Comparison of ENCODE assay signal across 8 cellular contexts in genomic region chr6:291697-292505, GRCh38. TPM values are rescaled to one million over a fixed set of nuclear protein-coding genes. Genes with fewer than 3 reads are reported as not detected.
DNase-seq lines count a peak whose midpoint lies in the region; TF ChIP-seq lines count a peak whose summit lies in the region.

A gene with protein sequence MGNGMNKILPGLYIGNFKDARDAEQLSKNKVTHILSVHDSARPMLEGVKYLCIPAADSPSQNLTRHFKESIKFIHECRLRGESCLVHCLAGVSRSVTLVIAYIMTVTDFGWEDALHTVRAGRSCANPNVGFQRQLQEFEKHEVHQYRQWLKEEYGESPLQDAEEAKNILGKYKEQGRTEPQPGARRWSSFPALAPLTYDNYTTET (plus strand): TSS chr6:292487. CDS start chr6:292540, 53 bp downstream.

- peak within 1 kb of the TSS; percentile 67 for H3K4me2 ChIP-seq in trophoblast cell (ENCODE audit: low read length)

- H3K36me3 ChIP-seq in HEK293 (ENCODE audit: control insufficient read depth in 2 of 2, insufficient read depth in 1 of 2, low read length in 2 of 2) (no peaks in the 10 kb centered on the region), NT2/D1 (ENCODE audit: insufficient read depth, insufficient read length, low read length) (no peaks in the 10 kb centered on the region), trophoblast cell (ENCODE audit: control insufficient read depth in 1 of 2, insufficient read depth in 2 of 2, low read length in 2 of 2) (no peaks in the 10 kb centered on the region), transverse colon (no peaks in the 10 kb centered on the region)

- peak within 1 kb of the TSS; percentile 67 for H2AFZ ChIP-seq in trophoblast cell (ENCODE audit: insufficient read depth, low read length, poor library complexity)

- H3K4me3 ChIP-seq in HEK293 (ENCODE audit: low read depth, low read length) = peak within 1 kb of the TSS; percentile 69
- peak within 1 kb of the TSS; percentile 63 for H3K4me3 ChIP-seq in NT2/D1 (ENCODE audit: insufficient read length, low read depth)
- peak within 1 kb of the TSS; percentile 87 for H3K4me3 ChIP-seq in trophoblast cell (ENCODE audit: low read depth, low read length)
- peak within 1 kb of the TSS; percentile 57 to 62 (median 58) for H3K4me3 ChIP-seq in transverse colon

- peak within 1 kb of the TSS; percentile 39 for H3K4ac ChIP-seq in trophoblast cell (ENCODE audit: low read depth, low read length)

- POLR2A ChIA-PET in HEK293 (lab: Yijun Ruan, JAX) = no interaction called here

- H2AK5ac ChIP-seq in trophoblast cell (ENCODE audit: low read length) = peak within 1 kb of the TSS; percentile 34

- CTCF ChIA-PET in HEK293 (lab: Yijun Ruan, JAX) = no interaction called here

- peaks cover 9% of the 10 kb centered on the region for H3K79me1 ChIP-seq in trophoblast cell (ENCODE audit: low read length)

- H4K12ac ChIP-seq in trophoblast cell (ENCODE audit: low read depth, low read length) = peak within 1 kb of the TSS; percentile 82

- H2BK12ac ChIP-seq in trophoblast cell (ENCODE audit: low read length) = no peak within 1 kb of the TSS

- WGBS in trophoblast cell (ENCODE audit: extremely low coverage, insufficient coverage, insufficient read length) = no CpG with 5 or more reads among the region's 85 CpGs
- WGBS in transverse colon (ENCODE audit: low coverage in 1 of 2), 2 donors = 34% methylated on average over 76 of the region's 85 CpGs; no CpG with 5 or more reads in 1 of the 2 donors

- H3K23ac ChIP-seq in trophoblast cell (ENCODE audit: low read length) = no peak within 1 kb of the TSS

- H2BK120ac ChIP-seq in trophoblast cell (ENCODE audit: insufficient read depth, low read length, poor library complexity) = peak within 1 kb of the TSS; percentile 81

- H4K91ac ChIP-seq in trophoblast cell (ENCODE audit: low read depth, low read length) = peak within 1 kb of the TSS; percentile 93

- H2BK5ac ChIP-seq in trophoblast cell (ENCODE audit: low read depth, low read length, poor library complexity) = peak within 1 kb of the TSS; percentile 87

- TF ChIP-seq EP300 in transverse colon (IDR thresholded peaks at IDR 0.05; ENCODE audit: low read depth) = peak; percentile 39

- in situ Hi-C loops in transverse colon (cut with MboI; ENCODE audit: low pct_ligation_motif_present in 1 of 4, low pct_unique_long_range_greater_than_20kb in 1 of 4, low sequenced_read_pairs in 3 of 4) = no loop called here

- H3K4me1 ChIP-seq in HEK293 (ENCODE audit: control insufficient read depth, insufficient read depth, low read length) = peaks cover 15% of the 10 kb centered on the region
- peaks cover 6% of the 10 kb centered on the region for H3K4me1 ChIP-seq in NT2/D1 (ENCODE audit: insufficient read depth, insufficient read length)
- H3K4me1 ChIP-seq in trophoblast cell (ENCODE audit: control insufficient read depth in 1 of 2, insufficient read depth in 2 of 2, low read length in 2 of 2) = peaks cover 0 to 2% of the 10 kb centered on the region in 2 experiments
- peaks cover 8 to 37% (median 19%) of the 10 kb centered on the region in 4 donors for H3K4me1 ChIP-seq in transverse colon

- peak; percentile 71 for TF ChIP-seq POLR2A in transverse colon (IDR thresholded peaks at IDR 0.05)

- H3K9ac ChIP-seq in NT2/D1 (ENCODE audit: insufficient read length, low read depth) = peak within 1 kb of the TSS; percentile 82
- H3K9ac ChIP-seq in trophoblast cell (ENCODE audit: low read length) = peak within 1 kb of the TSS; percentile 73

- H3K79me2 ChIP-seq in trophoblast cell (ENCODE audit: control insufficient read depth, insufficient read depth, low read length, poor library complexity) = peaks cover 4% of the 10 kb centered on the region

- peak within 1 kb of the TSS; percentile 93 for H3K18ac ChIP-seq in trophoblast cell (ENCODE audit: low read length)

- H3K27ac ChIP-seq in HEK293 (ENCODE audit: extremely low read depth, low read depth, low read length) (peak within 1 kb of the TSS; percentile 90), trophoblast cell (ENCODE audit: low read depth, low read length) (peak within 1 kb of the TSS; percentile 91), transverse colon (peak within 1 kb of the TSS; percentile 96 to 98 (median 97))

- peak within 1 kb of the TSS; percentile 93 for H4K8ac ChIP-seq in trophoblast cell (ENCODE audit: low read depth, low read length)

- peak; percentile 100 for DNase-seq in GM03348 (ENCODE audit: low spot score)
- DNase-seq in NT2/D1 (ENCODE audit: low read depth, low spot score) = peak; percentile 48
- DNase-seq in activated gamma-delta T cell treated with anti-CD3 and anti-CD28 coated beads, Interleukin-2, amount 50 U/mL, for 16 hours (ENCODE audit: low read depth) = peak; percentile 81
- DNase-seq in glomerular endothelial cell (ENCODE audit: extremely low read depth, low read depth, low spot score) = no peak
- peak; percentile 95 to 97 for DNase-seq in trophoblast cell
- peak; percentile 93 for DNase-seq in transverse colon
- no peak for DNase-seq in NCI-H524 treated with DMSO at 0.1 percent for 48 hours (lab: John Stamatoyannopoulos, UW)

- TF ChIP-seq CTCF in HEK293 (tag by site-specific recombination; IDR thresholded peaks at IDR 0.05) = no peak
- TF ChIP-seq CTCF in transverse colon (IDR thresholded peaks at IDR 0.05) = peak in 1 of 5 experiments; percentile 11

- H3K27me3 ChIP-seq in NT2/D1 (ENCODE audit: insufficient read depth, insufficient read length) = peaks cover 7% of the 10 kb centered on the region
- no peaks in the 10 kb centered on the region for H3K27me3 ChIP-seq in trophoblast cell (ENCODE audit: insufficient read depth, low read length)
- H3K27me3 ChIP-seq in transverse colon = no peaks in the 10 kb centered on the region

- peak within 1 kb of the TSS; percentile 85 for H3K14ac ChIP-seq in trophoblast cell (ENCODE audit: low read length)

- H3K9me3 ChIP-seq in HEK293 (ENCODE audit: control insufficient read depth, insufficient read depth, low read depth, low read length) = no peaks in the 10 kb centered on the region
- no peaks in the 10 kb centered on the region for H3K9me3 ChIP-seq in NT2/D1 (ENCODE audit: insufficient read depth, low read length)
- H3K9me3 ChIP-seq in trophoblast cell (ENCODE audit: insufficient read depth, low read depth, low read length) = peaks cover 24% of the 10 kb centered on the region
- no peaks in the 10 kb centered on the region for H3K9me3 ChIP-seq in transverse colon

- intact Hi-C loops in transverse colon (cut with DNase I; ENCODE audit: low total_unique reads) = no loop called here

TF ChIP-seq in HEK293, 187 proteins besides CTCF, POLR2A, EP300 and RAD21 (continues in another document):
- TF ChIP-seq KLF7 (tag by site-specific recombination; IDR thresholded peaks at IDR 0.05; ENCODE audit: borderline replicate concordance) (0 out of 2 replicates have a peak, but pooled peaks have one; percentile 13), BCL11B (tag by site-specific recombination; IDR thresholded peaks at IDR 0.05; ENCODE audit: low read depth) (no peak), ZNF362 (tag by site-specific recombination; IDR thresholded peaks at IDR 0.05) (no peak), KLF10 (tag by site-specific recombination; IDR thresholded peaks at IDR 0.05) (0 out of 2 replicates have a peak, but pooled peaks have one; percentile 26), ZFHX2 (tag by site-specific recombination; conservative IDR thresholded peaks at IDR 0.05) (peak; percentile 63), ZNF133 (tag by site-specific recombination; IDR thresholded peaks at IDR 0.05) (no peak), ZNF610 (tag by site-specific recombination; IDR thresholded peaks at IDR 0.05; ENCODE audit: borderline replicate concordance) (peak; percentile 80; the same call in 1 of the 2 replicates), ZNF623 (tag by site-specific recombination; IDR thresholded peaks at IDR 0.05) (peak; percentile 1; the same call in 1 of the 2 replicates), ZNF585B (tag by site-specific recombination; IDR thresholded peaks at IDR 0.05) (no peak), ZNF449 (tag by site-specific recombination; IDR thresholded peaks at IDR 0.05) (peak; percentile 74), ZBTB17 (tag by site-specific recombination; IDR thresholded peaks at IDR 0.05) (peak; percentile 60), WT1 (tag by site-specific recombination; IDR thresholded peaks at IDR 0.05) (0 out of 2 replicates have a peak, but pooled peaks have one; percentile 18), ZNF792 (tag by site-specific recombination; IDR thresholded peaks at IDR 0.05) (no peak)
- TF ChIP-seq, protein P1, sequence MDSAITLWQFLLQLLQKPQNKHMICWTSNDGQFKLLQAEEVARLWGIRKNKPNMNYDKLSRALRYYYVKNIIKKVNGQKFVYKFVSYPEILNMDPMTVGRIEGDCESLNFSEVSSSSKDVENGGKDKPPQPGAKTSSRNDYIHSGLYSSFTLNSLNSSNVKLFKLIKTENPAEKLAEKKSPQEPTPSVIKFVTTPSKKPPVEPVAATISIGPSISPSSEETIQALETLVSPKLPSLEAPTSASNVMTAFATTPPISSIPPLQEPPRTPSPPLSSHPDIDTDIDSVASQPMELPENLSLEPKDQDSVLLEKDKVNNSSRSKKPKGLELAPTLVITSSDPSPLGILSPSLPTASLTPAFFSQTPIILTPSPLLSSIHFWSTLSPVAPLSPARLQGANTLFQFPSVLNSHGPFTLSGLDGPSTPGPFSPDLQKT (IDR thresholded peaks at IDR 0.05; ENCODE audit: borderline replicate concordance, low read depth, low read length) = no peak

RNA-seq across cellular contexts. Expression of the gene that starts here (rescaled TPM):
- 38.8 and 44.1 TPM in 2 replicates for total RNA-seq in glomerular endothelial cell
- polyA plus RNA-seq in trophoblast cell (2013) = 23.3 and 25.5 TPM in 2 replicates
- total RNA-seq in transverse colon = 100 to 1,000 TPM in 1 of 4 donors, 10 to 100 TPM in 3; 35.4 to 213 (median 49.5) TPM

Comparison
In these comparisons a context has a peak if more than half of its experiments do, and no peak if none do; other contexts are left out.
1. DNase-seq: peak in GM03348 (single experiment), NT2/D1 (single experiment), activated gamma-delta T cell treated with anti-CD3 and anti-CD28 coated beads, Interleukin-2, amount 50 U/mL, for 16 hours (single experiment), trophoblast cell (2 of 2) and transverse colon (single experiment); none in glomerular endothelial cell (single experiment) and NCI-H524 treated with DMSO at 0.1 percent for 48 hours (single experiment).
2. Peak in every context shown above with its lines, with median percentiles within 50 percentile points of each other: H3K27ac ChIP-seq and H3K4me3 ChIP-seq.